In genomic region chr1:61120998-61121397, GRCh38 we compare ENCODE assay signal across 10 cellular contexts.
A peak's percentile ranks its signal among the peaks of the same experiment; 100 is the strongest.
DNase-seq lines count a peak whose midpoint lies in the region; FAIRE-seq and TF ChIP-seq lines count a peak whose summit lies in the region.
"Had no signal": no experiment of that assay in that cellular context is flagged by ENCODE, and none has a peak within 500 bp of the region (broad histone marks: within the 10 kb centered on the region; RNA-seq: fewer than 3 reads in every experiment).

No MANE protein-coding gene starts in this region.

- peak; percentile 82 for FAIRE-seq in islet of Langerhans (lab: Jason Lieb, UNC)

- no peak for TF ChIP-seq CTCF in cardiac fibroblast (IDR thresholded peaks at IDR 0.05; ENCODE audit: low read depth, low read length)

- peaks cover 6 to 68% (median 48%) of the 10 kb centered on the region in 5 donors for H3K4me1 ChIP-seq in subcutaneous abdominal adipose tissue (ENCODE audit: control insufficient read depth in 5 of 5, insufficient read depth in 5 of 5, low read length in 5 of 5)

- H3K9ac ChIP-seq in subcutaneous abdominal adipose tissue (ENCODE audit: low read length in 5 of 5) = peak overlapping the region in 3 of 5 donors; percentile 10 to 67 (median 47)

- H3K36me3 ChIP-seq in subcutaneous abdominal adipose tissue (ENCODE audit: control insufficient read depth in 5 of 5, insufficient read depth in 5 of 5, low read length in 5 of 5) = no peaks in the 10 kb centered on the region
- H3K36me3 ChIP-seq: colonic mucosa had no signal

- H3K27ac ChIP-seq in subcutaneous abdominal adipose tissue (ENCODE audit: low read depth, low read length) = peak overlapping the region; percentile 54
- H3K27ac ChIP-seq: colonic mucosa had no signal

- DNase-seq in NCI-H2029 (lab: John Stamatoyannopoulos, UW) (peak; percentile 65), cardiac fibroblast (ENCODE audit: low read depth in 2 of 2) (peak; percentile 55 to 82), amygdala (lab: John Stamatoyannopoulos, UW) (no peak), SKM-1 (lab: John Stamatoyannopoulos, UW; ENCODE audit: unreplicated experiment) (no peak), iPS-NIHi7 (ENCODE audit: extremely low spot score) (no peak), DMS 273 (lab: John Stamatoyannopoulos, UW; ENCODE audit: unreplicated experiment) (no peak)
- DNase-seq: colonic mucosa; stimulated activated CD4-positive, alpha-beta T cell treated with anti-CD3 and anti-CD28 coated beads, Interleukin-2, amount 100 ng/mL, for 48 hours had no signal

- no peaks in the 10 kb centered on the region for H3K9me3 ChIP-seq in subcutaneous abdominal adipose tissue (ENCODE audit: control insufficient read depth in 5 of 5, low read length in 5 of 5)
- H3K9me3 ChIP-seq: colonic mucosa had no signal

- no peak overlapping the region for H3K4me3 ChIP-seq in cardiac fibroblast (replicated peaks in 1 of 2; ENCODE audit: low read depth in 2 of 2, low read length in 2 of 2)
- peak overlapping the region in 4 of 5 donors; percentile 19 to 45 (median 42) for H3K4me3 ChIP-seq in subcutaneous abdominal adipose tissue (ENCODE audit: low read depth in 1 of 5, low read length in 5 of 5)
- H3K4me3 ChIP-seq: colonic mucosa had no signal

- no peaks in the 10 kb centered on the region for H3K27me3 ChIP-seq in subcutaneous abdominal adipose tissue (ENCODE audit: control insufficient read depth in 5 of 5, insufficient read depth in 4 of 5, low read length in 5 of 5)
- H3K27me3 ChIP-seq: colonic mucosa had no signal

Comparison
In these comparisons a context has a peak if more than half of its experiments do, and no peak if none do; other contexts are left out.
1. DNase-seq: peak in NCI-H2029 (single experiment) and cardiac fibroblast (2 of 2); none in amygdala (0 of 56), SKM-1 (single experiment), iPS-NIHi7 (single experiment) and DMS 273 (single experiment).
2. H3K4me3 ChIP-seq: peak in subcutaneous abdominal adipose tissue (4 of 5); none in cardiac fibroblast (0 of 2).